Comparison of ENCODE assay signal across 8 cellular contexts in the genomic region with DNA sequence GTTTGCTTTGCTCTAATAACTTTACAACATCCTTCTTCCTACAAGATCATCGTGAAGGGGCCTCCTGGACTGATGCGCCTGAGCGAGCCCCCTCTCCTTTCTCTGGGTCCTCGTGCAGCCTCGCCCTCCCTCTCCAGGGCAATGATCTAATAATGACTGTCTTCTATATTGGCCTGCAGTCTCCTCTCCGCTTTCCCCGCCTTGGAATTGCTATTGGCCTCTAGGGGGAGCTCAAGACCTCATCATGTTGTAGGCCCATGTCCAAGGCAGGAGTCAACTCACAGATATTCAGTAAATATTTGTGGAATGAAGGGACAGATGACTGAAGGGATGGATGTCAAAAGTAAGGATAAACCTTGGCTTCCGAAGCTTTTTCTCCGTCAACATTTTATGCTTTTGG.
DNase-seq lines count a peak whose midpoint lies in the region; ATAC-seq and TF ChIP-seq lines count a peak whose summit lies in the region.

No MANE protein-coding gene starts in this region.

- H3K9me3 ChIP-seq in adrenal gland (replicated peaks in 1 of 3) = no peaks in the 10 kb centered on the region
- no peaks in the 10 kb centered on the region for H3K9me3 ChIP-seq in CD8-positive, alpha-beta memory T cell (ENCODE audit: low read length)

- no peaks in the 10 kb centered on the region for H3K27me3 ChIP-seq in GM23338 (ENCODE audit: insufficient read depth)
- H3K27me3 ChIP-seq in adrenal gland = no peaks in the 10 kb centered on the region
- no peaks in the 10 kb centered on the region for H3K27me3 ChIP-seq in CD8-positive, alpha-beta memory T cell (ENCODE audit: insufficient read depth, low read length, poor library complexity, severe bottlenecking)

- intact Hi-C loops in adrenal gland (cut with DNase I) = no loop called here

- no peak for TF ChIP-seq POLR2A in adrenal gland (IDR thresholded peaks at IDR 0.05)

- no peaks in the 10 kb centered on the region for H3K79me2 ChIP-seq in GM23338 (replicated peaks; ENCODE audit: insufficient read depth)

- no peaks in the 10 kb centered on the region for H4K20me1 ChIP-seq in GM23338 (replicated peaks; ENCODE audit: insufficient read depth)

- no peak overlapping the region for H2AFZ ChIP-seq in GM23338

- H3K9me3 Mint-ChIP-seq in GM23338 = peaks cover 97% of the 10 kb centered on the region
- H3K9me3 Mint-ChIP-seq in CD8-positive, alpha-beta memory T cell = peaks cover 5 to 15% (median 7%) of the 10 kb centered on the region in 5 donors

- no peak overlapping the region for H3K27ac ChIP-seq in GM23338 (ENCODE audit: low read depth)
- H3K27ac ChIP-seq in adrenal gland = no peak overlapping the region
- H3K27ac ChIP-seq in CD8-positive, alpha-beta memory T cell (ENCODE audit: low read depth, low read length) = no peak overlapping the region

- no peaks in the 10 kb centered on the region for H3K4me1 Mint-ChIP-seq in GM23338
- H3K4me1 Mint-ChIP-seq in CD8-positive, alpha-beta memory T cell = no peaks in the 10 kb centered on the region

- peaks cover 4% of the 10 kb centered on the region for H3K27me3 Mint-ChIP-seq in GM23338 (ENCODE audit: insufficient read depth, low read depth, poor library complexity)
- H3K27me3 Mint-ChIP-seq in CD8-positive, alpha-beta memory T cell = peaks cover 0 to 1% of the 10 kb centered on the region in 2 donors

- H3K4me2 ChIP-seq in GM23338 = no peak overlapping the region

- H3K4me3 ChIP-seq in GM23338 = no peak overlapping the region
- no peak overlapping the region for H3K4me3 ChIP-seq in adrenal gland
- H3K4me3 ChIP-seq in CD8-positive, alpha-beta memory T cell (ENCODE audit: low read length) = no peak overlapping the region

- CTCF ChIA-PET in CD8-positive, alpha-beta memory T cell (lab: Charles Lee) = no interaction called here

- no peaks in the 10 kb centered on the region for H3F3A ChIP-seq in GM23338 (replicated peaks; ENCODE audit: low read depth)

- no peak overlapping the region for H3K4me3 Mint-ChIP-seq in GM23338
- H3K4me3 Mint-ChIP-seq in CD8-positive, alpha-beta memory T cell = no peak overlapping the region

- TF ChIP-seq CTCF in AG09319 (IDR thresholded peaks at IDR 0.05; ENCODE audit: low read depth, low read length) = peak; percentile 39
- peak; percentile 58 to 66 for TF ChIP-seq CTCF in GM23338 (conservative IDR thresholded peaks at IDR 0.05; ENCODE audit: low read depth in 2 of 2)
- TF ChIP-seq CTCF in adrenal gland (IDR thresholded peaks at IDR 0.05) = peak; percentile 59 to 75 (median 67)

- H3K36me3 Mint-ChIP-seq in GM23338 (ENCODE audit: low read depth) = peaks cover 57% of the 10 kb centered on the region
- H3K36me3 Mint-ChIP-seq in CD8-positive, alpha-beta memory T cell = no peaks in the 10 kb centered on the region

- no peak overlapping the region for H3K27ac Mint-ChIP-seq in GM23338
- H3K27ac Mint-ChIP-seq in CD8-positive, alpha-beta memory T cell = no peak overlapping the region

- H3K4me1 ChIP-seq in GM23338 (ENCODE audit: insufficient read depth) = no peaks in the 10 kb centered on the region
- no peaks in the 10 kb centered on the region for H3K4me1 ChIP-seq in adrenal gland (replicated peaks in 1 of 2)
- H3K4me1 ChIP-seq in CD8-positive, alpha-beta memory T cell (ENCODE audit: insufficient read depth, low read length) = no peaks in the 10 kb centered on the region

- no peaks in the 10 kb centered on the region for H3K9me2 ChIP-seq in GM23338 (ENCODE audit: insufficient read depth)

- no peaks in the 10 kb centered on the region; the same call in 1 of the 2 replicates for H3K36me3 ChIP-seq in GM23338 (ENCODE audit: insufficient read depth)
- no peaks in the 10 kb centered on the region for H3K36me3 ChIP-seq in adrenal gland (replicated peaks in 1 of 2)
- H3K36me3 ChIP-seq in CD8-positive, alpha-beta memory T cell (ENCODE audit: insufficient read depth, low read length) = no peaks in the 10 kb centered on the region

- 8 to 35% (median 15%) methylated on average over 9 of the region's 9 CpGs for WGBS in adrenal gland, 4 donors

- no peak for DNase-seq in AG09319 (ENCODE audit: extremely low read depth, low read depth)
- DNase-seq in GM23338 (ENCODE audit: low spot score) = peak; percentile 71
- DNase-seq in NCI-H2227 (lab: John Stamatoyannopoulos, UW; ENCODE audit: unreplicated experiment) = peak; percentile 57
- DNase-seq in adrenal gland = peak; percentile 41 to 82 (median 61)
- DNase-seq in hypothalamus (lab: John Stamatoyannopoulos, UW) = peak in 36 of 51 donors; percentile 0 to 64 (median 8)
- peak; percentile 24 for DNase-seq in stimulated activated CD8-positive, alpha-beta memory T cell treated with anti-CD3 and anti-CD28 coated beads, Interleukin-4, amount 100 ng/mL, for 48 hours
- DNase-seq in HPDE6-E6E7 (ENCODE audit: extremely low spot score) = no peak
- no peak for DNase-seq in CD8-positive, alpha-beta memory T cell

- no peak for ATAC-seq in GM23338

- POLR2A ChIA-PET in CD8-positive, alpha-beta memory T cell (lab: Charles Lee) = no interaction called here

TF ChIP-seq in GM23338, 12 proteins besides CTCF, POLR2A, EP300 and RAD21 (continues in another document):
- TF ChIP-seq EZH2 (IDR thresholded peaks at IDR 0.05; ENCODE audit: low read depth, unreplicated experiment) (no peak), CREB1 (CRISPR knock-in tag; IDR thresholded peaks at IDR 0.05; ENCODE audit: low read depth) (no peak), ZNF331 (CRISPR knock-in tag; IDR thresholded peaks at IDR 0.05; ENCODE audit: low read depth) (no peak), STAT1 (IDR thresholded peaks at IDR 0.05; ENCODE audit: unreplicated experiment) (no peak), ZNF114 (CRISPR knock-in tag; IDR thresholded peaks at IDR 0.05) (no peak), JUNB (IDR thresholded peaks at IDR 0.05; ENCODE audit: unreplicated experiment) (no peak)
- TF ChIP-seq, protein P1, sequence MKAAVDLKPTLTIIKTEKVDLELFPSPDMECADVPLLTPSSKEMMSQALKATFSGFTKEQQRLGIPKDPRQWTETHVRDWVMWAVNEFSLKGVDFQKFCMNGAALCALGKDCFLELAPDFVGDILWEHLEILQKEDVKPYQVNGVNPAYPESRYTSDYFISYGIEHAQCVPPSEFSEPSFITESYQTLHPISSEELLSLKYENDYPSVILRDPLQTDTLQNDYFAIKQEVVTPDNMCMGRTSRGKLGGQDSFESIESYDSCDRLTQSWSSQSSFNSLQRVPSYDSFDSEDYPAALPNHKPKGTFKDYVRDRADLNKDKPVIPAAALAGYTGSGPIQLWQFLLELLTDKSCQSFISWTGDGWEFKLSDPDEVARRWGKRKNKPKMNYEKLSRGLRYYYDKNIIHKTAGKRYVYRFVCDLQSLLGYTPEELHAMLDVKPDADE (IDR thresholded peaks at IDR 0.05) = no peak
- TF ChIP-seq, protein P2, sequence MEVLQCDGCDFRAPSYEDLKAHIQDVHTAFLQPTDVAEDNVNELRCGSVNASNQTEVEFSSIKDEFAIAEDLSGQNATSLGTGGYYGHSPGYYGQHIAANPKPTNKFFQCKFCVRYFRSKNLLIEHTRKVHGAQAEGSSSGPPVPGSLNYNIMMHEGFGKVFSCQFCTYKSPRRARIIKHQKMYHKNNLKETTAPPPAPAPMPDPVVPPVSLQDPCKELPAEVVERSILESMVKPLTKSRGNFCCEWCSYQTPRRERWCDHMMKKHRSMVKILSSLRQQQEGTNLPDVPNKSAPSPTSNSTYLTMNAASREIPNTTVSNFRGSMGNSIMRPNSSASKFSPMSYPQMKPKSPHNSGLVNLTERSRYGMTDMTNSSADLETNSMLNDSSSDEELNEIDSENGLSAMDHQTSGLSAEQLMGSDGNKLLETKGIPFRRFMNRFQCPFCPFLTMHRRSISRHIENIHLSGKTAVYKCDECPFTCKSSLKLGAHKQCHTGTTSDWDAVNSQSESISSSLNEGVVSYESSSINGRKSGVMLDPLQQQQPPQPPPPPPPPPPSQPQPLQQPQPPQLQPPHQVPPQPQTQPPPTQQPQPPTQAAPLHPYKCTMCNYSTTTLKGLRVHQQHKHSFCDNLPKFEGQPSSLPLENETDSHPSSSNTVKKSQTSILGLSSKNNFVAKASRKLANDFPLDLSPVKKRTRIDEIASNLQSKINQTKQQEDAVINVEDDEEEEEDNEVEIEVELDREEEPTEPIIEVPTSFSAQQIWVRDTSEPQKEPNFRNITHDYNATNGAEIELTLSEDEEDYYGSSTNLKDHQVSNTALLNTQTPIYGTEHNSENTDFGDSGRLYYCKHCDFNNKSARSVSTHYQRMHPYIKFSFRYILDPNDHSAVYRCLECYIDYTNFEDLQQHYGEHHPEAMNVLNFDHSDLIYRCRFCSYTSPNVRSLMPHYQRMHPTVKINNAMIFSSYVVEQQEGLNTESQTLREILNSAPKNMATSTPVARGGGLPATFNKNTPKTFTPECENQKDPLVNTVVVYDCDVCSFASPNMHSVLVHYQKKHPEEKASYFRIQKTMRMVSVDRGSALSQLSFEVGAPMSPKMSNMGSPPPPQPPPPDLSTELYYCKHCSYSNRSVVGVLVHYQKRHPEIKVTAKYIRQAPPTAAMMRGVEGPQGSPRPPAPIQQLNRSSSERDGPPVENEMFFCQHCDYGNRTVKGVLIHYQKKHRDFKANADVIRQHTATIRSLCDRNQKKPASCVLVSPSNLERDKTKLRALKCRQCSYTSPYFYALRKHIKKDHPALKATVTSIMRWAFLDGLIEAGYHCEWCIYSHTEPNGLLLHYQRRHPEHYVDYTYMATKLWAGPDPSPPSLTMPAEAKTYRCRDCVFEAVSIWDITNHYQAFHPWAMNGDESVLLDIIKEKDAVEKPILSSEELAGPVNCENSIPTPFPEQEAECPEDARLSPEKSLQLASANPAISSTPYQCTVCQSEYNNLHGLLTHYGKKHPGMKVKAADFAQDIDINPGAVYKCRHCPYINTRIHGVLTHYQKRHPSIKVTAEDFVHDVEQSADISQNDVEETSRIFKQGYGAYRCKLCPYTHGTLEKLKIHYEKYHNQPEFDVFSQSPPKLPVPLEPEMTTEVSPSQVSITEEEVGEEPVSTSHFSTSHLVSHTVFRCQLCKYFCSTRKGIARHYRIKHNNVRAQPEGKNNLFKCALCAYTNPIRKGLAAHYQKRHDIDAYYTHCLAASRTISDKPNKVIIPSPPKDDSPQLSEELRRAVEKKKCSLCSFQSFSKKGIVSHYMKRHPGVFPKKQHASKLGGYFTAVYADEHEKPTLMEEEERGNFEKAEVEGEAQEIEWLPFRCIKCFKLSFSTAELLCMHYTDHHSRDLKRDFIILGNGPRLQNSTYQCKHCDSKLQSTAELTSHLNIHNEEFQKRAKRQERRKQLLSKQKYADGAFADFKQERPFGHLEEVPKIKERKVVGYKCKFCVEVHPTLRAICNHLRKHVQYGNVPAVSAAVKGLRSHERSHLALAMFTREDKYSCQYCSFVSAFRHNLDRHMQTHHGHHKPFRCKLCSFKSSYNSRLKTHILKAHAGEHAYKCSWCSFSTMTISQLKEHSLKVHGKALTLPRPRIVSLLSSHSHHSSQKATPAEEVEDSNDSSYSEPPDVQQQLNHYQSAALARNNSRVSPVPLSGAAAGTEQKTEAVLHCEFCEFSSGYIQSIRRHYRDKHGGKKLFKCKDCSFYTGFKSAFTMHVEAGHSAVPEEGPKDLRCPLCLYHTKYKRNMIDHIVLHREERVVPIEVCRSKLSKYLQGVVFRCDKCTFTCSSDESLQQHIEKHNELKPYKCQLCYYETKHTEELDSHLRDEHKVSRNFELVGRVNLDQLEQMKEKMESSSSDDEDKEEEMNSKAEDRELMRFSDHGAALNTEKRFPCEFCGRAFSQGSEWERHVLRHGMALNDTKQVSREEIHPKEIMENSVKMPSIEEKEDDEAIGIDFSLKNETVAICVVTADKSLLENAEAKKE (CRISPR knock-in tag; IDR thresholded peaks at IDR 0.05) = no peak

Comparison
In these comparisons a context has a peak if more than half of its experiments do, and no peak if none do; other contexts are left out.
1. DNase-seq: peak in GM23338 (single experiment), NCI-H2227 (single experiment), adrenal gland (7 of 7), hypothalamus (36 of 51) and stimulated activated CD8-positive, alpha-beta memory T cell treated with anti-CD3 and anti-CD28 coated beads, Interleukin-4, amount 100 ng/mL, for 48 hours (single experiment); none in AG09319 (single experiment), HPDE6-E6E7 (single experiment) and CD8-positive, alpha-beta memory T cell (0 of 5).
2. Peak in every context shown above with its lines, with median percentiles within 50 percentile points of each other: CTCF ChIP-seq.